3 cellular contexts compared by ENCODE assay signal in genomic region chr9:123008909-123009308, GRCh38.
A peak's percentile ranks its signal among the peaks of the same experiment; 100 is the strongest.
TF ChIP-seq lines count a peak whose summit lies in the region.

No MANE protein-coding gene starts in this region.

TF ChIP-seq in Ishikawa, 13 proteins besides CTCF, POLR2A, EP300 and RAD21:
- TF ChIP-seq NFIC (IDR thresholded peaks at IDR 0.05) (peak; percentile 39; the same call in 1 of the 2 replicates), FOXM1 (IDR thresholded peaks at IDR 0.05; ENCODE audit: borderline replicate concordance, low read depth) (no peak), MAX (IDR thresholded peaks at IDR 0.05) (no peak)
TF ChIP-seq in Ishikawa: peak in this region for 1.

TF ChIP-seq in K562, 482 proteins besides CTCF, POLR2A, EP300 and RAD21 (continues in another document):
- TF ChIP-seq HMBOX1 (IDR thresholded peaks at IDR 0.05), result 0 out of 2 replicates have a peak, but pooled peaks have one; percentile 34
- no peak for TF ChIP-seq ATF1 (CRISPR knock-in tag; IDR thresholded peaks at IDR 0.05)
- no peak for TF ChIP-seq ATF1 (tag; IDR thresholded peaks at IDR 0.05)
- TF ChIP-seq ZBTB40 (IDR thresholded peaks at IDR 0.05), result peak; percentile 92
- TF ChIP-seq ZBTB40 (CRISPR knock-in tag; IDR thresholded peaks at IDR 0.05), result 0 out of 2 replicates have a peak, but pooled peaks have one; percentile 68
- no peak for TF ChIP-seq PBX2 (CRISPR knock-in tag; IDR thresholded peaks at IDR 0.05; ENCODE audit: low read depth)
- TF ChIP-seq PBX2 (tag; conservative IDR thresholded peaks at IDR 0.05; ENCODE audit: low read depth), result 0 out of 2 replicates have a peak, but pooled peaks have one; percentile 41
- no peak for TF ChIP-seq HDAC2 (IDR thresholded peaks at IDR 0.05)
- TF ChIP-seq MEIS2 (IDR thresholded peaks at IDR 0.05; ENCODE audit: partially characterized antibody), result peak; percentile 29
- TF ChIP-seq ZFP30 (CRISPR knock-in tag; IDR thresholded peaks at IDR 0.05; ENCODE audit: borderline replicate concordance), result no peak
- TF ChIP-seq BDP1 (IDR thresholded peaks at IDR 0.05; ENCODE audit: insufficient read depth, insufficient read length), result no peak

TF ChIP-seq in HepG2, 621 proteins besides CTCF, POLR2A, EP300 and RAD21:
- peak; percentile 40; the same call in 1 of the 2 replicates for TF ChIP-seq ZNF652 (CRISPR knock-in tag; IDR thresholded peaks at IDR 0.05; ENCODE audit: borderline replicate concordance, low read depth)
- TF ChIP-seq SMARCE1 (IDR thresholded peaks at IDR 0.05; ENCODE audit: borderline replicate concordance), result no peak
- peak; percentile 57 for TF ChIP-seq RARA (CRISPR knock-in tag; IDR thresholded peaks at IDR 0.05)
- no peak for TF ChIP-seq ZBTB40 (IDR thresholded peaks at IDR 0.05)
- TF ChIP-seq ZBTB40 (CRISPR knock-in tag; IDR thresholded peaks at IDR 0.05), result peak; percentile 58; the same call in 1 of the 2 replicates
